13 cellular contexts compared by ENCODE assay signal in the genomic region with DNA sequence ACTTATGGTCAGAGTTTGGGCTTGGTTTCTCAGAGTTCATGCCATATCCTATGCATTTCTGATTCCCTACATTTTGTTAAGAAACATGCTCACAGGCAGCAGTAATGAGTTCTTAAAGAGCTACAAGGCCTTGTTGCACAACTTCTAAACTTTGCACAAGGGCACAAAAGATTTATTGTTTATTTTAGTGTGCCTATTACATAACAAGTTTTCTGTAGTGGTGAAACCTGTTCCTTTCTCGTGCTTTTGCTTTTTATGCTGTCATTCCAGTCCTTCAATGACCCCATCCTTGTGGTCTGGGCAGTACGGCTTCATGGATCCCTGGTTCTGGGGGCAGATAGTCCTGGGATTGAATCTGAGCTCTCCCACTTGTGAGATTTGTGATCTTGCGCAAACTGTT. TPM values are rescaled to one million over a fixed set of nuclear protein-coding genes. Genes with fewer than 3 reads are reported as not detected.
DNase-seq lines count a peak whose midpoint lies in the region; ATAC-seq and TF ChIP-seq lines count a peak whose summit lies in the region.
"Had no signal": no experiment of that assay in that cellular context is flagged by ENCODE, and none has a peak within 500 bp of the region (broad histone marks: within the 10 kb centered on the region; RNA-seq: fewer than 3 reads in every experiment).

No MANE protein-coding gene starts in this region.

- no peak overlapping the region for H3K18ac ChIP-seq in mesendoderm (ENCODE audit: low read length)

- no peak overlapping the region for H4K8ac ChIP-seq in mesendoderm (ENCODE audit: low read depth, low read length)

- no peak overlapping the region for H4K5ac ChIP-seq in mesendoderm (ENCODE audit: low read length)

- peaks cover 0 to 31% (median 11%) of the 10 kb centered on the region in 12 donors for H3K4me1 ChIP-seq in heart left ventricle
- no peaks in the 10 kb centered on the region for H3K4me1 ChIP-seq in mesendoderm (ENCODE audit: control insufficient read depth, low read depth, low read length)

- H3K4me3 ChIP-seq in heart left ventricle (no peak overlapping the region), mesendoderm (ENCODE audit: low read length) (no peak overlapping the region)
- H3K4me3 ChIP-seq: GM23248 had no signal

- intact Hi-C loops in heart left ventricle (cut with DNase I) = no loop called here

- TF ChIP-seq POLR2A in heart left ventricle (IDR thresholded peaks at IDR 0.05) = no peak

- H3K4me2 ChIP-seq in mesendoderm (ENCODE audit: low read length) = no peak overlapping the region

- H3K27me3 ChIP-seq in heart left ventricle (peaks cover 0 to 37% (median 0%) of the 10 kb centered on the region in 9 donors), mesendoderm (ENCODE audit: insufficient read depth, low read length, poor library complexity) (no peaks in the 10 kb centered on the region)

- peaks cover 5% of the 10 kb centered on the region for H3K79me1 ChIP-seq in mesendoderm (ENCODE audit: low read length)

- peak; percentile 15 for DNase-seq in COLO829 (ENCODE audit: low spot score)
- peak; percentile 91 for DNase-seq in amniotic epithelial cell (ENCODE audit: low read depth)
- no peak for DNase-seq in heart left ventricle
- peak; percentile 92 for DNase-seq in renal cortical epithelial cell (ENCODE audit: low read depth)
- no peak for DNase-seq in AML-193 (lab: John Stamatoyannopoulos, UW)
- DNase-seq in mesendoderm = no peak
- DNase-seq in COLO668 (lab: John Stamatoyannopoulos, UW; ENCODE audit: unreplicated experiment) = no peak
- DNase-seq: activated CD4-positive, alpha-beta T cell treated with anti-CD3 and anti-CD28 coated beads, Interleukin-2, amount 50 U/mL, for 1 hour; GF-D8; GM23248; immature natural killer cell had no signal

- no peak overlapping the region for H2BK120ac ChIP-seq in mesendoderm (ENCODE audit: low read depth, low read length)

- H3K27ac ChIP-seq in heart left ventricle (peak overlapping the region in 8 of 12 donors; percentile 28 to 76 (median 60)), mesendoderm (ENCODE audit: low read depth, low read length) (no peak overlapping the region)
- H3K27ac ChIP-seq: GM23248 had no signal

- no peak overlapping the region for H3K9ac ChIP-seq in mesendoderm (ENCODE audit: low read length)
- H3K9ac ChIP-seq: GM23248 had no signal

- H3K4ac ChIP-seq in mesendoderm (ENCODE audit: low read depth, low read length) = no peak overlapping the region

- ATAC-seq in heart left ventricle (peak in 2 of 4 donors; percentile 18 to 33), GM21737 (IDR thresholded peaks at IDR 0.05; ENCODE audit: unreplicated experiment) (no peak)
- ATAC-seq: SK-N-SH treated with all-trans-retinoic acid at 6 μM for 48 hours had no signal

- H2BK15ac ChIP-seq in mesendoderm (replicated peaks; ENCODE audit: low read depth) = no peak overlapping the region

- H3K36me3 ChIP-seq in heart left ventricle (peaks cover 0 to 88% (median 69%) of the 10 kb centered on the region in 9 donors), mesendoderm (ENCODE audit: control insufficient read depth, insufficient read depth, low read length) (no peaks in the 10 kb centered on the region)

- H3K9me3 ChIP-seq in heart left ventricle = no peaks in the 10 kb centered on the region

- no peak overlapping the region for H2AK5ac ChIP-seq in mesendoderm (ENCODE audit: low read length)

- TF ChIP-seq CTCF in heart left ventricle (IDR thresholded peaks at IDR 0.05) = no peak

- H3K56ac ChIP-seq in mesendoderm (ENCODE audit: low read length) = no peak overlapping the region

- no peak overlapping the region for H2BK5ac ChIP-seq in mesendoderm (ENCODE audit: low read length)

- H3K23ac ChIP-seq in mesendoderm (ENCODE audit: low read length) = no peak overlapping the region

- peaks cover 6% of the 10 kb centered on the region for H3K79me2 ChIP-seq in mesendoderm (ENCODE audit: control insufficient read depth, insufficient read depth, low read length)

- WGBS in heart left ventricle, 4 donors = 68 to 88% (median 78%) methylated on average over 3 of the region's 3 CpGs
- WGBS in mesendoderm (ENCODE audit: extremely low coverage, insufficient coverage, low lambda C conversion rate) = no CpG with 5 or more reads among the region's 3 CpGs

RNA-seq across cellular contexts. Expression of a gene that starts 17.8 kb away (rescaled TPM):
- 10 to 100 TPM in 8 of 9 donors, 1 to 10 TPM in 1; 9.1 to 27.3 (median 17.3) TPM for total RNA-seq in heart left ventricle
- polyA plus RNA-seq in heart left ventricle = 1 to 10 TPM; 4.2 to 7.7 TPM
- total RNA-seq in renal cortical epithelial cell = 5.2 and 20.3 TPM in 2 replicates
- 17.5 TPM for polyA plus RNA-seq in mesendoderm (2013, experiment 1 of 2)
- 17.4 TPM for polyA plus RNA-seq in mesendoderm (2013, experiment 2 of 2)

RNA-seq across cellular contexts. Expression of a gene that starts 42.4 kb away (rescaled TPM):
- total RNA-seq in heart left ventricle (10 to 100 TPM in 4 of 9 donors, 1 to 10 TPM in 5; 3.6 to 15.2 (median 8.7) TPM), renal cortical epithelial cell (12.3 and 19.3 TPM in 2 replicates)
- polyA plus RNA-seq in heart left ventricle = 1 to 10 TPM; 1.5 to 5.3 TPM
- 17.9 TPM for polyA plus RNA-seq in mesendoderm (2013, experiment 1 of 2)
- polyA plus RNA-seq in mesendoderm (2013, experiment 2 of 2) = 21.7 TPM

Comparison
In these comparisons a context has a peak if more than half of its experiments do, and no peak if none do; other contexts are left out.
1. DNase-seq: peak in COLO829 (single experiment), amniotic epithelial cell (single experiment) and renal cortical epithelial cell (single experiment); none in heart left ventricle (0 of 5), AML-193 (0 of 2), mesendoderm (single experiment) and COLO668 (single experiment).